In the genomic region with DNA sequence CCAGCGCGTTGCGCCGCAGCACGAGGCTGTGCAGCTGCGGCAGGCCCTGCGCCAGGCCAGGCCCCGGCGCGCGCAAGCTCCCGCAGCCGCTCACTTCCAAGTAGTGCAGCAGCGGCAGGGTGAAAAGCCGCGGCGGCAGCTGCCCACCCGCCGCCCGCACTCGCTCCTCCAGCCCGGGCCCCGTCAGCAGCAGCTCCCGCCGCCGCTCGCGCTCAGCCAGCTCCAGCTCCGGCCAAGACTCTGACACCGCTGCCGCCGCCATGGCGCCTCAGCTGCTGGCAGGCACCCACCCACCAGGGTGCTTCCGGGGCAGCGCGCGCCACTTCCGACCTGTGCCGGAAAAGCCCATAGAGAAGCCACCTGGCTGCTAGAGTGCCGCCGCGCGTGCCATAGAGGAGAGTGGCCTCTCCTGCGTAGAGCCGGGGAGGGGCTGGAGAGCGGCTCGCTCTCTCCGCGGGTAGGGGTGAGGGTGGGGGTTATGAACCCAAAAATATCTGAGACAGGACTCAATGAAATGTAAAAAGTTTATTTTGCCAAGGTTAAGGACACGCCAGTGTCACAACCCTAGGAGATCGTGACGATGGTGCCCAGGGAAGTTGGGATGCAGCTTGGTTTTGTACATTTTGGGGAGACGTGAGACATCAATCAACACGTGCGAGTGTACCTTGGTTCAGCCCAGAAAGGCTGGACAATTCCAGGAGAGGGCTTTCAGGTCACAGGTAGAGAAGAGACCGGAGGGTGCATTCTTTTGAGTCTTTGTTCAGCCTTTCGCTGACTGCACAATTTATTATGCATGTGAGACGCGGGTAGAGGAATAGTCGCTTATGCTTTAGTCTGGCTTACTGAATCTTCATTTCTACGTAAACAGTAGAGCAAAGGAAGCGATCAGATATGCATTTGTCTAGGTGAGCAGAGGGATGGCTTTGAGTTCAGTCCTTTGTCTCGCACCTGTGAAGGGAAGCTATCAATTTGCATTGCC, we compare ENCODE assay signal across 8 cellular contexts. TPM values are rescaled to one million over a fixed set of nuclear protein-coding genes. Genes with fewer than 3 reads are reported as not detected.
DNase-seq lines count a peak whose midpoint lies in the region; ATAC-seq and TF ChIP-seq lines count a peak whose summit lies in the region.

Gene LRRC47, minus strand, starts transcription at position 284 of the 979 bp plus-strand sequence. Its CDS starts 22 bp downstream, at position 262.

- ATAC-seq in GM19025 (IDR thresholded peaks at IDR 0.05; ENCODE audit: low read depth, unreplicated experiment) (peak; percentile 97), HG03280 (IDR thresholded peaks at IDR 0.05; ENCODE audit: unreplicated experiment) (peak; percentile 99)
- peak; percentile 99 for ATAC-seq in activated CD4-positive, alpha-beta T cell treated with anti-CD3 and anti-CD28 coated beads for 36 hours

- peak within 1 kb of the TSS; percentile 81 for H3K4me3 Mint-ChIP-seq in activated CD4-positive, alpha-beta T cell treated with anti-CD3 and anti-CD28 coated beads for 36 hours
- H3K4me3 Mint-ChIP-seq in chondrocyte (ENCODE audit: unreplicated experiment) = peak within 1 kb of the TSS; percentile 85

- peaks cover 6% of the 10 kb centered on the region for H3K27me3 Mint-ChIP-seq in activated CD4-positive, alpha-beta T cell treated with anti-CD3 and anti-CD28 coated beads for 36 hours
- H3K27me3 Mint-ChIP-seq in chondrocyte (ENCODE audit: low read depth) = peaks cover 4% of the 10 kb centered on the region

- CTCF ChIA-PET in activated CD4-positive, alpha-beta T cell treated with anti-CD3 and anti-CD28 coated beads for 36 hours (lab: Charles Lee) = interaction anchor here (1.0 to 1.4 kb wide), 3 partner anchors 11 to 21 kb away, joined by 3 to 5 read pairs (median 3); no protein-coding TSS in a partner anchor

- TF ChIP-seq CTCF in chondrocyte (IDR thresholded peaks at IDR 0.05) = peak; percentile 12

- H3K36me3 Mint-ChIP-seq in activated CD4-positive, alpha-beta T cell treated with anti-CD3 and anti-CD28 coated beads for 36 hours (ENCODE audit: low read depth) = peaks cover 14% of the 10 kb centered on the region
- H3K36me3 Mint-ChIP-seq in chondrocyte (ENCODE audit: low read depth) = peaks cover 2% of the 10 kb centered on the region

- peaks cover 45% of the 10 kb centered on the region for H3K4me1 Mint-ChIP-seq in activated CD4-positive, alpha-beta T cell treated with anti-CD3 and anti-CD28 coated beads for 36 hours
- H3K4me1 Mint-ChIP-seq in chondrocyte (ENCODE audit: low read depth) = peaks cover 46% of the 10 kb centered on the region

- POLR2A ChIA-PET in activated CD4-positive, alpha-beta T cell treated with anti-CD3 and anti-CD28 coated beads for 36 hours (lab: Charles Lee) = interaction anchor here (0.7 to 1.0 kb wide), 2 partner anchors 23 to 61 kb away, joined by 4 read pairs; partner anchors contain the start of gene DFFB

- no peaks in the 10 kb centered on the region for H3K9me3 Mint-ChIP-seq in activated CD4-positive, alpha-beta T cell treated with anti-CD3 and anti-CD28 coated beads for 36 hours (ENCODE audit: low read depth)
- no peaks in the 10 kb centered on the region for H3K9me3 Mint-ChIP-seq in chondrocyte (ENCODE audit: low read depth)

- DNase-seq in AG20443 (ENCODE audit: low spot score) = peak; percentile 98
- peak; percentile 11 for DNase-seq in NCI-H524 treated with DMSO at 0.1 percent for 48 hours (lab: John Stamatoyannopoulos, UW)
- peak; percentile 97 for DNase-seq in activated CD4-positive, alpha-beta T cell treated with anti-CD3 and anti-CD28 coated beads for 36 hours
- peak; percentile 97 for DNase-seq in chondrocyte (ENCODE audit: low spot score)
- DNase-seq in kidney glomerular epithelial cell (lab: John Stamatoyannopoulos, UW) = peak; percentile 85
- peak; percentile 90 to 93 for DNase-seq in stimulated activated CD4-positive, alpha-beta T cell treated with anti-CD3 and anti-CD28 coated beads, Interleukin-15, amount 100 ng/mL, for 48 hours (ENCODE audit: low read depth in 2 of 2)

- intact Hi-C loops in activated CD4-positive, alpha-beta T cell treated with anti-CD3 and anti-CD28 coated beads for 36 hours (cut with DNase I, micrococcal nuclease) = loop anchor here (1.0 kb wide), 7 partner anchors 20 to 172 kb away; partner anchors contain the start of genes C1orf174 (in 2 of the 2), CEP104 (in 2 of the 2), DFFB (in 2 of the 2) and SMIM1 (in 1 of the 2)

- H3K27ac Mint-ChIP-seq in activated CD4-positive, alpha-beta T cell treated with anti-CD3 and anti-CD28 coated beads for 36 hours = peak within 1 kb of the TSS; percentile 87
- peak within 1 kb of the TSS; percentile 79 for H3K27ac Mint-ChIP-seq in chondrocyte (ENCODE audit: unreplicated experiment)

RNA-seq across cellular contexts. Expression of gene LRRC47, which starts in this region (rescaled TPM):
- total RNA-seq in activated CD4-positive, alpha-beta T cell treated with anti-CD3 and anti-CD28 coated beads for 36 hours = 10 to 100 TPM; 34.8 to 38.7 TPM
- 44.0 to 45.8 TPM (median 45.7 TPM) in 3 replicates for total RNA-seq in chondrocyte

Comparison
In these comparisons a context has a peak if more than half of its experiments do, and no peak if none do; other contexts are left out.
1. Peak in every context shown above with its lines: DNase-seq and ATAC-seq.
2. DNase-seq: peak in every context shown above with its lines; median percentile 98 in AG20443; 97 in activated CD4-positive, alpha-beta T cell treated with anti-CD3 and anti-CD28 coated beads for 36 hours; 97 in chondrocyte; 92 in stimulated activated CD4-positive, alpha-beta T cell treated with anti-CD3 and anti-CD28 coated beads, Interleukin-15, amount 100 ng/mL, for 48 hours; 85 in kidney glomerular epithelial cell; 11 in NCI-H524 treated with DMSO at 0.1 percent for 48 hours.